1 cellular context compared by ENCODE assay signal in the genomic region with DNA sequence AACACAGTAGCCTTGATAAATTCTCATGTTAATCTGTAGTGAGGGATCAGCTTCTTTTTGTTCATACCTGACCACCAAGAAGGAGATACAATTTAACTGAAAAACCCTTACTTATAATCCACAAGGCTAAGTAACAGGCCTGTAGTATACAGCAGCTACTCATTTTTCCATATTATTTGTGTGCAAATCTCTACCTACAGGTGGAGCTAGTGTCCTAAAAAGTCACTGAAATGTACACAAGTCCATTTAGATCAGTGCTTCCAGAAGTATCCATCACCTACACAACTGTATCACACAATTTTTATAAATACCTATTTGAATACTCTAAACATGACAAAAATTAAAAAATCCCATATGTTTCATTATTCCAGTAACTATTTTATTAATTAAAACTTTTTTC.
TF ChIP-seq lines count a peak whose summit lies in the region.

No MANE protein-coding gene starts in this region.

TF ChIP-seq in HCT116, 20 proteins besides CTCF, POLR2A, EP300 and RAD21 (continued from another document):
- TF ChIP-seq, protein P1, sequence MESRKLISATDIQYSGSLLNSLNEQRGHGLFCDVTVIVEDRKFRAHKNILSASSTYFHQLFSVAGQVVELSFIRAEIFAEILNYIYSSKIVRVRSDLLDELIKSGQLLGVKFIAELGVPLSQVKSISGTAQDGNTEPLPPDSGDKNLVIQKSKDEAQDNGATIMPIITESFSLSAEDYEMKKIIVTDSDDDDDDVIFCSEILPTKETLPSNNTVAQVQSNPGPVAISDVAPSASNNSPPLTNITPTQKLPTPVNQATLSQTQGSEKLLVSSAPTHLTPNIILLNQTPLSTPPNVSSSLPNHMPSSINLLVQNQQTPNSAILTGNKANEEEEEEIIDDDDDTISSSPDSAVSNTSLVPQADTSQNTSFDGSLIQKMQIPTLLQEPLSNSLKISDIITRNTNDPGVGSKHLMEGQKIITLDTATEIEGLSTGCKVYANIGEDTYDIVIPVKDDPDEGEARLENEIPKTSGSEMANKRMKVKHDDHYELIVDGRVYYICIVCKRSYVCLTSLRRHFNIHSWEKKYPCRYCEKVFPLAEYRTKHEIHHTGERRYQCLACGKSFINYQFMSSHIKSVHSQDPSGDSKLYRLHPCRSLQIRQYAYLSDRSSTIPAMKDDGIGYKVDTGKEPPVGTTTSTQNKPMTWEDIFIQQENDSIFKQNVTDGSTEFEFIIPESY (IDR thresholded peaks at IDR 0.05; ENCODE audit: extremely low read depth, insufficient replicate concordance, low read length): no peak
- TF ChIP-seq CBX3 (IDR thresholded peaks at IDR 0.05; ENCODE audit: low read depth) (no peak), JUND (IDR thresholded peaks at IDR 0.05) (no peak), SIN3A (IDR thresholded peaks at IDR 0.05; ENCODE audit: low read depth) (no peak)
